ENCODE assay signal across 7 cellular contexts in genomic region chr20:29877411-29878280, GRCh38.
DNase-seq lines count a peak whose midpoint lies in the region; ATAC-seq lines count a peak whose summit lies in the region.
"Not testable (repeated sequence)": the region's sequence is repeated elsewhere in the genome, so short reads cannot be mapped to it uniquely, and the experiment has no call there.

No MANE protein-coding gene starts in this region.

- ATAC-seq in naive B cell (ENCODE audit: low read depth in 2 of 2): not testable (repeated sequence)

- H3K4me1 Mint-ChIP-seq in activated CD4-positive, alpha-beta memory T cell treated with anti-CD3 and anti-CD28 coated beads, Interleukin-2, amount 10 ng/mL, durations not matched to agents 7 days and 5 days; activated naive CD8-positive, alpha-beta T cell treated with anti-CD3 and anti-CD28 coated beads for 36 hours: not testable (repeated sequence)
- peaks cover 0 to 12% (median 6%) of the 10 kb centered on the region in 3 donors for H3K4me1 Mint-ChIP-seq in naive B cell

- POLR2A ChIA-PET in activated CD4-positive, alpha-beta memory T cell treated with anti-CD3 and anti-CD28 coated beads, Interleukin-2, amount 10 ng/mL, durations not matched to agents 7 days and 5 days (lab: Charles Lee): not testable (repeated sequence)

- peak overlapping the region; percentile 53 for H3K4me3 Mint-ChIP-seq in activated CD4-positive, alpha-beta memory T cell treated with anti-CD3 and anti-CD28 coated beads, Interleukin-2, amount 10 ng/mL, durations not matched to agents 7 days and 5 days
- peak overlapping the region; percentile 11 for H3K4me3 Mint-ChIP-seq in activated naive CD8-positive, alpha-beta T cell treated with anti-CD3 and anti-CD28 coated beads for 36 hours
- H3K4me3 Mint-ChIP-seq in naive B cell: peak overlapping the region in 7 of 8 donors; percentile 29 to 87 (median 63)

- DNase-seq in DMS53 (lab: John Stamatoyannopoulos, UW) (peak; percentile 27), NCI-H1105 (lab: John Stamatoyannopoulos, UW) (peak; percentile 46), SHP77 treated with DMSO at 0.1 percent for 48 hours (lab: John Stamatoyannopoulos, UW) (peak; percentile 48)
- DNase-seq in activated CD4-positive, alpha-beta memory T cell treated with anti-CD3 and anti-CD28 coated beads, Interleukin-2, amount 10 ng/mL, durations not matched to agents 7 days and 5 days; activated naive CD8-positive, alpha-beta T cell treated with anti-CD3 and anti-CD28 coated beads for 36 hours; naive B cell: not testable (repeated sequence)

- peaks cover 38% of the 10 kb centered on the region for H3K9me3 Mint-ChIP-seq in activated CD4-positive, alpha-beta memory T cell treated with anti-CD3 and anti-CD28 coated beads, Interleukin-2, amount 10 ng/mL, durations not matched to agents 7 days and 5 days
- peaks cover 26% of the 10 kb centered on the region for H3K9me3 Mint-ChIP-seq in activated naive CD8-positive, alpha-beta T cell treated with anti-CD3 and anti-CD28 coated beads for 36 hours
- H3K9me3 Mint-ChIP-seq in naive B cell: peaks cover 14 to 49% (median 41%) of the 10 kb centered on the region in 7 donors

- H3K27ac Mint-ChIP-seq in activated CD4-positive, alpha-beta memory T cell treated with anti-CD3 and anti-CD28 coated beads, Interleukin-2, amount 10 ng/mL, durations not matched to agents 7 days and 5 days; activated naive CD8-positive, alpha-beta T cell treated with anti-CD3 and anti-CD28 coated beads for 36 hours; naive B cell: not testable (repeated sequence)

- peaks cover 30% of the 10 kb centered on the region for H3K9me3 ChIP-seq in iPS-18c (ENCODE audit: control insufficient read depth, insufficient read depth, low read length)

- H3K27me3 Mint-ChIP-seq in activated CD4-positive, alpha-beta memory T cell treated with anti-CD3 and anti-CD28 coated beads, Interleukin-2, amount 10 ng/mL, durations not matched to agents 7 days and 5 days; naive B cell: not testable (repeated sequence)
- H3K27me3 Mint-ChIP-seq in activated naive CD8-positive, alpha-beta T cell treated with anti-CD3 and anti-CD28 coated beads for 36 hours: peaks cover 10% of the 10 kb centered on the region

- H3K4me3 ChIP-seq in iPS-18c (ENCODE audit: insufficient read depth, low read depth, low read length): peak overlapping the region; percentile 31

- CTCF ChIA-PET in activated CD4-positive, alpha-beta memory T cell treated with anti-CD3 and anti-CD28 coated beads, Interleukin-2, amount 10 ng/mL, durations not matched to agents 7 days and 5 days (lab: Charles Lee): not testable (repeated sequence)

- H3K36me3 Mint-ChIP-seq in activated CD4-positive, alpha-beta memory T cell treated with anti-CD3 and anti-CD28 coated beads, Interleukin-2, amount 10 ng/mL, durations not matched to agents 7 days and 5 days (ENCODE audit: low read depth): peaks cover 11% of the 10 kb centered on the region
- H3K36me3 Mint-ChIP-seq in activated naive CD8-positive, alpha-beta T cell treated with anti-CD3 and anti-CD28 coated beads for 36 hours: not testable (repeated sequence)
- peaks cover 5 to 32% of the 10 kb centered on the region in 2 donors for H3K36me3 Mint-ChIP-seq in naive B cell

Comparison
In these comparisons a context has a peak if more than half of its experiments do, and no peak if none do; other contexts are left out.
1. H3K4me3 Mint-ChIP-seq: peak in every context shown above with its lines; median percentile 63 in naive B cell; 53 in activated CD4-positive, alpha-beta memory T cell treated with anti-CD3 and anti-CD28 coated beads, Interleukin-2, amount 10 ng/mL, durations not matched to agents 7 days and 5 days; 11 in activated naive CD8-positive, alpha-beta T cell treated with anti-CD3 and anti-CD28 coated beads for 36 hours.